In genomic region chr6:133358598-133358997, GRCh38 we compare ENCODE assay signal across 19 cellular contexts.
"Had no signal": no experiment of that assay in that cellular context is flagged by ENCODE, and none has a peak within 500 bp of the region (broad histone marks: within the 10 kb centered on the region; RNA-seq: fewer than 3 reads in every experiment).

No MANE protein-coding gene starts in this region.

- DNase-seq: activated CD4-positive, alpha-beta T cell treated with anti-CD3 and anti-CD28 coated beads, Interleukin-2, amount 50 U/mL, for 1 hour; activated CD4-positive, CD25-positive, alpha-beta regulatory T cell treated with anti-CD3 and anti-CD28 coated beads, Interleukin-2, amount 50 U/mL, for 72 hours; activated CD8-positive, alpha-beta memory T cell treated with anti-CD3 and anti-CD28 coated beads for 24 hours; activated CD8-positive, alpha-beta memory T cell treated with anti-CD3 and anti-CD28 coated beads, Interleukin-2, amount 50 U/mL, for 48 hours; activated effector memory CD4-positive, alpha-beta T cell treated with Interleukin-2 at 50 U/mL for 16 hours; activated naive CD4-positive, alpha-beta T cell treated with anti-CD3 and anti-CD28 coated beads, Interleukin-2, amount 50 U/mL, for 16 hours; activated T-cell treated with anti-CD3 and anti-CD28 coated beads, Interleukin-2, amount 50 U/mL, for 48 hours; aorta; brain microvascular endothelial cell; central memory CD4-positive, alpha-beta T cell; heart left ventricle; mesendoderm; occipital lobe; posterior cingulate gyrus; stimulated activated CD4-positive, alpha-beta T cell treated with anti-CD3 and anti-CD28 coated beads, Interleukin-12 subunit alpha, Interleukin-12 subunit beta, amount 100 ng/mL, for 4 hours; stimulated activated CD4-positive, alpha-beta T cell treated with anti-CD3 and anti-CD28 coated beads, Interleukin-1b, Interleukin-23, amount 100 ng/mL, for 48 hours; stimulated activated CD8-positive, alpha-beta memory T cell treated with anti-CD3 and anti-CD28 coated beads, Interleukin-4, amount 100 ng/mL, for 48 hours; stimulated activated naive CD4-positive, alpha-beta T cell had no signal

- H3K27ac ChIP-seq: brain microvascular endothelial cell, coronary artery had no signal
